In the genomic region with DNA sequence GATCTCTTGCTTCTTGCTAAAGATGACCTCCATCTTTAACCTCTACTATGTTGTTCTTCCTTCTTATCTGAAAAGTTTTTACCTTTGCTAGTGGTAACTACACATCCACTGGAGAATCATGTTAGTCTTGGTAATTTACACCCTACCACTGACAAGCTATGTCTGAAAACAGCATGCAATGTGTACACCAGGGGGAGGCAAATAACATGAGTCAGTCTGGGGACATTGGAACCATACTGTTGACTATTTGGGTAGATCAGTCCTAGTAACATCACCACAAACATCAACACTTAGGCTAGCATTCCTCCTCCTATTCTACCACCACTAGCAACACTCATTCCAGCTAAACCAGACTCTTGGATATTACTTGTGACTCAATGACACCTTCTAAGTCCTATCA, we compare ENCODE assay signal across 15 cellular contexts.
"Had no signal": no experiment of that assay in that cellular context is flagged by ENCODE, and none has a peak within 500 bp of the region (broad histone marks: within the 10 kb centered on the region; RNA-seq: fewer than 3 reads in every experiment).

No MANE protein-coding gene starts in this region.

- H3K4me3 ChIP-seq: gastroesophageal sphincter, mucosa of descending colon, pancreas, thoracic aorta, uterus had no signal

- H3K27ac ChIP-seq: epithelial cell of prostate, gastroesophageal sphincter, pancreas, thoracic aorta, uterus had no signal

- H3K36me3 ChIP-seq: gastroesophageal sphincter, pancreas, thoracic aorta, uterus had no signal

- FAIRE-seq: pancreas had no signal

- H3K27me3 ChIP-seq: gastroesophageal sphincter, pancreas, uterus had no signal

- DNase-seq: activated CD4-positive, alpha-beta T cell treated with anti-CD3 and anti-CD28 coated beads, Interleukin-2, amount 50 U/mL, for 1 hour; activated CD8-positive, alpha-beta memory T cell treated with anti-CD3 and anti-CD28 coated beads for 24 hours; activated naive CD8-positive, alpha-beta T cell treated with anti-CD3 and anti-CD28 coated beads, Interleukin-2, amount 10 ng/mL, durations not matched to agents 7 days and 5 days; central memory CD4-positive, alpha-beta T cell; effector memory CD4-positive, alpha-beta T cell; left colon; mucosa of descending colon; naive thymus-derived CD4-positive, alpha-beta T cell; pancreas; stimulated activated CD4-positive, alpha-beta T cell treated with anti-CD3 and anti-CD28 coated beads, Interleukin-12 subunit alpha, Interleukin-12 subunit beta, amount 100 ng/mL, for 4 hours; stimulated activated CD4-positive, alpha-beta T cell treated with anti-CD3 and anti-CD28 coated beads, Interleukin-2, amount 100 ng/mL, for 24 hours; uterus had no signal

- H3K4me1 ChIP-seq: gastroesophageal sphincter, pancreas, uterus had no signal

- H3K9me3 ChIP-seq: gastroesophageal sphincter, mucosa of descending colon, pancreas, thoracic aorta, uterus had no signal
